Comparison of ENCODE assay signal across 15 cellular contexts in genomic region chr17:4607261-4607731, GRCh38. TPM values are rescaled to one million over a fixed set of nuclear protein-coding genes. Genes with fewer than 3 reads are reported as not detected.
A peak's percentile ranks its signal among the peaks of the same experiment; 100 is the strongest.
DNase-seq lines count a peak whose midpoint lies in the region; ATAC-seq and TF ChIP-seq lines count a peak whose summit lies in the region.
"Had no signal": no experiment of that assay in that cellular context is flagged by ENCODE, and none has a peak within 500 bp of the region (broad histone marks: within the 10 kb centered on the region; RNA-seq: fewer than 3 reads in every experiment).

No MANE protein-coding gene starts in this region.

- H3K4me1 ChIP-seq in IMR-90 (ENCODE audit: control insufficient read depth, insufficient read depth, low read length) (peaks cover 8% of the 10 kb centered on the region; the same call in 1 of the 2 replicates), esophagus squamous epithelium (peaks cover 4 to 51% (median 27%) of the 10 kb centered on the region in 3 donors), mucosa of rectum (ENCODE audit: control insufficient read depth in 2 of 2, insufficient read depth in 2 of 2, low read length in 2 of 2) (peaks cover 0 to 7% of the 10 kb centered on the region in 2 donors), subcutaneous abdominal adipose tissue (ENCODE audit: control insufficient read depth in 5 of 5, insufficient read depth in 5 of 5, low read length in 5 of 5) (peaks cover 4 to 37% (median 28%) of the 10 kb centered on the region in 5 donors)

- H3K4me3 ChIP-seq in IMR-90 (ENCODE audit: insufficient read depth, low read depth, low read length): no peak overlapping the region
- H3K4me3 ChIP-seq in esophagus squamous epithelium: peak overlapping the region in 1 of 4 donors; percentile 5
- H3K4me3 ChIP-seq in mucosa of rectum (ENCODE audit: low read length in 2 of 2): no peak overlapping the region
- H3K4me3 ChIP-seq in subcutaneous abdominal adipose tissue (ENCODE audit: low read depth in 1 of 5, low read length in 5 of 5): no peak overlapping the region

- no peak overlapping the region for H2AFZ ChIP-seq in IMR-90 (replicated peaks; ENCODE audit: low read length, poor library complexity)

- no peak overlapping the region for H2BK20ac ChIP-seq in IMR-90 (ENCODE audit: low read depth, low read length)

- in situ Hi-C loops in IMR-90 (cut with MboI; ENCODE audit: low sequenced_read_pairs): no loop called here

- no peaks in the 10 kb centered on the region for H4K20me1 ChIP-seq in IMR-90 (ENCODE audit: insufficient read depth, low read length)

- CTCF ChIA-PET in IMR-90 (lab: Yijun Ruan, JAX): interaction anchor here (0.6 to 1.0 kb wide), 2 partner anchors 18 to 24 kb away, joined by 3 to 4 read pairs; no protein-coding TSS in a partner anchor

- no peaks in the 10 kb centered on the region for H3K79me1 ChIP-seq in IMR-90 (ENCODE audit: low read depth in 1 of 2, low read length in 2 of 2)

- no peak for DNase-seq in IMR-90
- no peak for DNase-seq in esophagus squamous epithelium (lab: John Stamatoyannopoulos, UW)
- no peak for DNase-seq in amniotic stem cell (lab: John Stamatoyannopoulos, UW)
- DNase-seq in activated CD4-positive, alpha-beta T cell treated with anti-CD3 and anti-CD28 coated beads, Interleukin-2, amount 50 U/mL, for 4 hours: no peak
- no peak for DNase-seq in head of caudate nucleus
- DNase-seq in hypothalamus (lab: John Stamatoyannopoulos, UW): no peak
- DNase-seq: activated CD4-positive, CD25-positive, alpha-beta regulatory T cell; activated T-cell treated with anti-CD3 and anti-CD28 coated beads, Interleukin-2, amount 50 U/mL, for 4 hours; NCI-H2029; stimulated activated CD4-positive, alpha-beta T cell treated with anti-CD3 and anti-CD28 coated beads, Interleukin-2, amount 100 ng/mL, for 24 hours had no signal

- H3K9me1 ChIP-seq in IMR-90 (ENCODE audit: insufficient read depth, low read length): no peaks in the 10 kb centered on the region

- H3K14ac ChIP-seq in IMR-90 (replicated peaks; ENCODE audit: low read depth, low read length): no peak overlapping the region

- H2BK15ac ChIP-seq in IMR-90 (ENCODE audit: low read depth, low read length): no peak overlapping the region

- H3K9ac ChIP-seq in IMR-90 (ENCODE audit: low read depth, low read length) (no peak overlapping the region), mucosa of rectum (ENCODE audit: low read depth in 1 of 2, low read length in 2 of 2) (no peak overlapping the region), subcutaneous abdominal adipose tissue (ENCODE audit: low read length in 5 of 5) (peak overlapping the region in 3 of 5 donors; percentile 20 to 56 (median 46))

- H3K27ac ChIP-seq in IMR-90 (ENCODE audit: insufficient read depth, low read length) (peak overlapping the region; percentile 30; the same call in 1 of the 2 replicates), esophagus squamous epithelium (peak overlapping the region; percentile 54 to 87 (median 80)), mucosa of rectum (ENCODE audit: low read depth in 2 of 2, low read length in 2 of 2) (peak overlapping the region; percentile 53 to 63), subcutaneous abdominal adipose tissue (ENCODE audit: low read depth, low read length) (no peak overlapping the region)

- H3K23ac ChIP-seq in IMR-90 (ENCODE audit: low read depth, low read length): no peak overlapping the region

- H3K27me3 ChIP-seq in IMR-90 (ENCODE audit: control insufficient read depth, insufficient read depth, low read length): peaks cover 30% of the 10 kb centered on the region
- peaks cover 0 to 7% (median 0%) of the 10 kb centered on the region in 4 donors for H3K27me3 ChIP-seq in esophagus squamous epithelium
- H3K27me3 ChIP-seq in mucosa of rectum (ENCODE audit: control insufficient read depth in 2 of 2, insufficient read depth in 2 of 2, low read length in 2 of 2): no peaks in the 10 kb centered on the region
- H3K27me3 ChIP-seq in subcutaneous abdominal adipose tissue (ENCODE audit: control insufficient read depth in 5 of 5, insufficient read depth in 4 of 5, low read length in 5 of 5): no peaks in the 10 kb centered on the region

- no peak overlapping the region for H2AK9ac ChIP-seq in IMR-90 (replicated peaks; ENCODE audit: low read depth, low read length, poor library complexity)

- H4K5ac ChIP-seq in IMR-90 (ENCODE audit: low read depth, low read length): no peak overlapping the region; the same call in 1 of the 2 replicates

- H4K8ac ChIP-seq in IMR-90 (ENCODE audit: low read depth in 2 of 2, low read length in 2 of 2): no peak overlapping the region

- no TSS peak for BruUV-seq in IMR-90 (replicated peaks; lab: Mats Ljungman, UMichigan)

- no peaks in the 10 kb centered on the region for H3K36me3 ChIP-seq in IMR-90 (ENCODE audit: control insufficient read depth, insufficient read depth, low read length)
- H3K36me3 ChIP-seq in esophagus squamous epithelium: no peaks in the 10 kb centered on the region
- H3K36me3 ChIP-seq in mucosa of rectum (ENCODE audit: control insufficient read depth in 2 of 2, insufficient read depth in 2 of 2, low read length in 2 of 2): no peaks in the 10 kb centered on the region
- no peaks in the 10 kb centered on the region for H3K36me3 ChIP-seq in subcutaneous abdominal adipose tissue (ENCODE audit: control insufficient read depth in 5 of 5, insufficient read depth in 5 of 5, low read length in 5 of 5)

- 59% methylated on average over 15 of the region's 25 CpGs; no CpG with 5 or more reads in 1 of the 2 experiments for WGBS in IMR-90 (ENCODE audit: extremely low coverage in 2 of 2, insufficient read length in 1 of 2), 2 experiments
- 70 to 75% methylated on average over 12 to 20 of the region's 25 CpGs for WGBS in esophagus squamous epithelium, 2 donors

- no peak overlapping the region; the same call in 1 of the 2 replicates for H3K4me2 ChIP-seq in IMR-90 (ENCODE audit: low read depth, low read length)

- no peak overlapping the region for H2AK5ac ChIP-seq in IMR-90 (ENCODE audit: low read depth, low read length)

- dilution Hi-C loops in IMR-90 (cut with HindIII; ENCODE audit: low sequenced_read_pairs, unreplicated experiment): no loop called here

- H3K56ac ChIP-seq in IMR-90 (ENCODE audit: extremely low read depth, insufficient read depth, low read length): no peak overlapping the region

- TF ChIP-seq POLR2A in IMR-90 (IDR thresholded peaks at IDR 0.05; ENCODE audit: low read depth, low read length) (no peak), esophagus squamous epithelium (IDR thresholded peaks at IDR 0.05) (no peak)

- POLR2A ChIA-PET in IMR-90 (lab: Charles Lee; ENCODE audit: unreplicated experiment): no interaction called here

- H3K18ac ChIP-seq in IMR-90 (ENCODE audit: low read depth, low read length): no peak overlapping the region; the same call in 1 of the 2 replicates

- no peak overlapping the region for H3K4ac ChIP-seq in IMR-90 (ENCODE audit: low read depth, low read length)

- no peaks in the 10 kb centered on the region for H3K9me3 ChIP-seq in IMR-90 (ENCODE audit: control insufficient read depth, insufficient read depth, low read length)
- no peaks in the 10 kb centered on the region for H3K9me3 ChIP-seq in esophagus squamous epithelium
- H3K9me3 ChIP-seq in mucosa of rectum (ENCODE audit: control insufficient read depth in 2 of 2, low read length in 2 of 2): no peaks in the 10 kb centered on the region
- H3K9me3 ChIP-seq in subcutaneous abdominal adipose tissue (ENCODE audit: control insufficient read depth in 5 of 5, low read length in 5 of 5): no peaks in the 10 kb centered on the region

- intact Hi-C loops in IMR-90 (cut with micrococcal nuclease): no loop called here
- intact Hi-C loops in esophagus squamous epithelium (cut with DNase I): no loop called here
- intact Hi-C loops in head of caudate nucleus (cut with DNase I): no loop called here

- no peak for TF ChIP-seq RAD21 in IMR-90 (IDR thresholded peaks at IDR 0.05; ENCODE audit: low read length)

- ATAC-seq in IMR-90 (ENCODE audit: low read depth): no peak
- ATAC-seq: activated T-cell treated with anti-CD3 and anti-CD28 coated beads, Interleukin-2, amount 50 U/mL, for 4 hours; natural killer cell treated with Interleukin-12 subunit alpha and Interleukin-12 subunit beta and Interleukin-15 and Interleukin-18, amount 100 ng/mL, for 72 hours; stimulated activated memory B cell treated with anti-CD40 and anti-IgM and Interleukin-4, amounts not matched to agents 10 μg/mL and 1 μg/mL and 100 μg/mL, for 72 hours had no signal

- TF ChIP-seq CTCF in IMR-90 (conservative IDR thresholded peaks at IDR 0.05; ENCODE audit: low read depth, low read length) (no peak), esophagus squamous epithelium (IDR thresholded peaks at IDR 0.05) (no peak)

- no peak overlapping the region for H2BK120ac ChIP-seq in IMR-90 (ENCODE audit: low read depth, low read length)

- no peak overlapping the region for H4K91ac ChIP-seq in IMR-90 (ENCODE audit: insufficient read depth, low read depth, low read length)

- no peak overlapping the region for H2BK5ac ChIP-seq in IMR-90 (ENCODE audit: low read depth, low read length, poor library complexity, severe bottlenecking)

TF ChIP-seq in IMR-90, 13 proteins besides CTCF, POLR2A, EP300 and RAD21 (continues in another document):
- no peak for TF ChIP-seq MAZ (IDR thresholded peaks at IDR 0.05; ENCODE audit: borderline replicate concordance, low read depth, low read length)
- no peak for TF ChIP-seq FOS (IDR thresholded peaks at IDR 0.05; ENCODE audit: low read depth, low read length)
- TF ChIP-seq CEBPB (IDR thresholded peaks at IDR 0.05; ENCODE audit: low read depth, low read length): no peak

RNA-seq across cellular contexts. Expression of gene SMTNL2, which starts 23.0 kb away (rescaled TPM):
- total RNA-seq in IMR-90 (2012; rRNA removed) (not detected in 2 replicates), esophagus squamous epithelium (under 1 TPM; 0.41 to 0.76 (median 0.69) TPM)
- not detected in 2 replicates for polyA plus RNA-seq in IMR-90 (2012; rRNA removed)
- polyA plus RNA-seq in IMR-90 (2012; cell fraction: cytosol; rRNA removed): not detected in 2 replicates
- polyA plus RNA-seq in IMR-90 (2012; cell fraction: nucleus; rRNA removed; ENCODE audit: low replicate concordance): 0.03 TPM in 1 of 2 replicates, not detected in the other
- total RNA-seq: activated T-cell treated with anti-CD3 and anti-CD28 coated beads, Interleukin-2, amount 50 U/mL, for 4 hours; natural killer cell treated with Interleukin-12 subunit alpha and Interleukin-12 subunit beta and Interleukin-15 and Interleukin-18, amount 100 ng/mL, for 72 hours had no signal
- polyA plus RNA-seq: BJ had no signal

RNA-seq across cellular contexts. Expression of gene ALOX15, which starts 34.2 kb away (rescaled TPM):
- total RNA-seq in IMR-90 (2012; rRNA removed) (not detected in 2 replicates), esophagus squamous epithelium (under 1 TPM in 1 of 4 donors, not detected in 3; 0.30 TPM)
- polyA plus RNA-seq in IMR-90 (2012; rRNA removed): not detected in 2 replicates
- 0.01 TPM in 1 of 2 replicates, not detected in the other for polyA plus RNA-seq in IMR-90 (2012; cell fraction: cytosol; rRNA removed)
- 0.02 TPM in 2 replicates for polyA plus RNA-seq in IMR-90 (2012; cell fraction: nucleus; rRNA removed; ENCODE audit: low replicate concordance)
- total RNA-seq: activated T-cell treated with anti-CD3 and anti-CD28 coated beads, Interleukin-2, amount 50 U/mL, for 4 hours; natural killer cell treated with Interleukin-12 subunit alpha and Interleukin-12 subunit beta and Interleukin-15 and Interleukin-18, amount 100 ng/mL, for 72 hours had no signal
- polyA plus RNA-seq: BJ had no signal

RNA-seq across cellular contexts. Expression of gene GGT6, which starts 46.9 kb away (rescaled TPM):
- not detected in 2 replicates for total RNA-seq in IMR-90 (2012; rRNA removed)
- not detected in 2 replicates for polyA plus RNA-seq in IMR-90 (2012; rRNA removed)
- polyA plus RNA-seq in IMR-90 (2012; cell fraction: cytosol; rRNA removed): not detected in 2 replicates
- not detected in 2 replicates for polyA plus RNA-seq in IMR-90 (2012; cell fraction: nucleus; rRNA removed; ENCODE audit: low replicate concordance)
- 100 to 1,000 TPM in 1 of 4 donors, 10 to 100 TPM in 3; 46.0 to 141 (median 68.5) TPM for total RNA-seq in esophagus squamous epithelium
- total RNA-seq: activated T-cell treated with anti-CD3 and anti-CD28 coated beads, Interleukin-2, amount 50 U/mL, for 4 hours; natural killer cell treated with Interleukin-12 subunit alpha and Interleukin-12 subunit beta and Interleukin-15 and Interleukin-18, amount 100 ng/mL, for 72 hours had no signal
- polyA plus RNA-seq: BJ had no signal

RNA-seq across cellular contexts. Expression of gene MYBBP1A, which starts 52.1 kb away (rescaled TPM):
- total RNA-seq in IMR-90 (2012; rRNA removed) (22.6 and 24.7 TPM in 2 replicates), esophagus squamous epithelium (10 to 100 TPM; 32.4 to 70.0 (median 54.4) TPM)
- 45.9 and 53.0 TPM in 2 replicates for polyA plus RNA-seq in IMR-90 (2012; rRNA removed)
- polyA plus RNA-seq in IMR-90 (2012; cell fraction: cytosol; rRNA removed): 29.4 and 33.3 TPM in 2 replicates
- polyA plus RNA-seq in IMR-90 (2012; cell fraction: nucleus; rRNA removed; ENCODE audit: low replicate concordance): 117 and 239 TPM in 2 replicates

Comparison
In these comparisons a context has a peak if more than half of its experiments do, and no peak if none do; other contexts are left out.
1. H3K9ac ChIP-seq: peak in subcutaneous abdominal adipose tissue (3 of 5); none in IMR-90 (single experiment) and mucosa of rectum (0 of 2).
2. RNA of gene GGT6, which starts 46.9 kb away (total RNA-seq): 46.0 to 141 TPM in esophagus squamous epithelium; not detected in IMR-90; every median in the first group is over 10 times any median in the second.